In the genomic region with DNA sequence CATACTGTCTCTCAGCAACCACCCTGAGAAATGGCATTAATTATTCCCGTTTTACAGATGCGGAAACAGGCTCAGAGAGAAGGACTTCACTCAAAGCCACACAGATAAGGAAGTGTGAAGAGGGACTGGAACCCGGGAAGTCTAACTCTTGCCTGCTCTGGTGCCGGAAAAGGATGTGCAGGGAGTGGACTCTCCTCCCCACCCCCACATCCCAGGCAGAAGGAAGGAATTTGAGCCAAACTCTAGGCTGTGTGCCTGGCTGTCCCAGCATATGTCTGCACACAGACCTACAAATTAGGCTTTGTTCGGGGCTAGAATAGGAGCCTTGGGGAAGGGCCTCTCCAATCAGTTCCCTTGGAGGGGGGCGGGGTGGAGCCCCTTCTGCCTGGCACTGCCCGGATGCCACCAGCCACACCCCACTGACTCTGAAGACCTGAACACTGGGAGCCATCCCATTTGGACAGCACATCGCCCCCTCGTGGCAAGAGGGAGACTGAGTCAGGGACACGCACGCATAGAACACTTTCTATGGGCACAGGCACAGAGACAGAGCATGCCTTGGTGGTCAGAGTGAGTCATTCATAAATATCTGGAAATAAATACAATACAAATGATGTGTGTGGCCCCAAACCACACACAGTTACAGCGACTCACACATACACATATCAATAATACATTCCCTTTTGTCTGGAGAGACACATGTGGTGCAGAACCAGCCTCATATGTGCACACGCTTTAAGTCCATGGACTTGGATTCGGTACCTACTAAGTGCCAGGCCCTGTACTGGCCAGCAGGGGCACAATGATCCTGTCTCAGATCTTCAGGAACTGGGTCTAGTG, we compare ENCODE assay signal across 8 cellular contexts. TPM values are rescaled to one million over a fixed set of nuclear protein-coding genes. Genes with fewer than 3 reads are reported as not detected.
DNase-seq lines count a peak whose midpoint lies in the region; ATAC-seq and TF ChIP-seq lines count a peak whose summit lies in the region.

No MANE protein-coding gene starts in this region.

- H3K27me3 ChIP-seq in BJ (ENCODE audit: control insufficient read depth, insufficient read depth, low read length), result no peaks in the 10 kb centered on the region

- peaks cover 29% of the 10 kb centered on the region for H3K27me3 Mint-ChIP-seq in activated CD4-positive, alpha-beta memory T cell treated with anti-CD3 and anti-CD28 coated beads, Interleukin-2, amount 10 ng/mL, durations not matched to agents 7 days and 5 days
- H3K27me3 Mint-ChIP-seq in effector memory CD8-positive, alpha-beta T cell, result peaks cover 29 to 41% of the 10 kb centered on the region in 2 donors
- H3K27me3 Mint-ChIP-seq in mesothelial cell of epicardium (ENCODE audit: low read depth), result peaks cover 23% of the 10 kb centered on the region

- POLR2A ChIA-PET in BJ (lab: Charles Lee), result no interaction called here
- POLR2A ChIA-PET in activated CD4-positive, alpha-beta memory T cell treated with anti-CD3 and anti-CD28 coated beads, Interleukin-2, amount 10 ng/mL, durations not matched to agents 7 days and 5 days (lab: Charles Lee), result interaction anchor here (1.1 to 1.8 kb wide), 3 partner anchors 11 to 19 kb away, joined by 3 to 4 read pairs (median 4); a partner anchor contains a TSS

- H3K4me3 ChIP-seq in BJ (ENCODE audit: low read depth, low read length), result no peak overlapping the region

- H3K4me1 Mint-ChIP-seq in activated CD4-positive, alpha-beta memory T cell treated with anti-CD3 and anti-CD28 coated beads, Interleukin-2, amount 10 ng/mL, durations not matched to agents 7 days and 5 days, result peaks cover 20% of the 10 kb centered on the region
- H3K4me1 Mint-ChIP-seq in effector memory CD8-positive, alpha-beta T cell (ENCODE audit: low read depth in 2 of 2), result peaks cover 16 to 18% of the 10 kb centered on the region in 2 donors
- H3K4me1 Mint-ChIP-seq in mesothelial cell of epicardium, result peaks cover 24% of the 10 kb centered on the region

- TF ChIP-seq CTCF in BJ (IDR thresholded peaks at IDR 0.05; ENCODE audit: insufficient read depth, low read depth, low read length) (peak; percentile 77), mesothelial cell of epicardium (IDR thresholded peaks at IDR 0.05; ENCODE audit: unreplicated experiment) (peak; percentile 84)

- ATAC-seq in GM19023 (IDR thresholded peaks at IDR 0.05; ENCODE audit: unreplicated experiment) (peak; percentile 61), HG03442 (IDR thresholded peaks at IDR 0.05; ENCODE audit: unreplicated experiment) (peak; percentile 86)
- peak; percentile 90 for ATAC-seq in effector memory CD8-positive, alpha-beta T cell (replicated peaks)

- H3K36me3 Mint-ChIP-seq in activated CD4-positive, alpha-beta memory T cell treated with anti-CD3 and anti-CD28 coated beads, Interleukin-2, amount 10 ng/mL, durations not matched to agents 7 days and 5 days (ENCODE audit: low read depth), result no peaks in the 10 kb centered on the region
- peaks cover 6% of the 10 kb centered on the region for H3K36me3 Mint-ChIP-seq in effector memory CD8-positive, alpha-beta T cell (ENCODE audit: insufficient read depth)
- no peaks in the 10 kb centered on the region for H3K36me3 Mint-ChIP-seq in mesothelial cell of epicardium

- peaks cover 1% of the 10 kb centered on the region for H3K36me3 ChIP-seq in BJ (ENCODE audit: control insufficient read depth, insufficient read depth, low read length)

- no peaks in the 10 kb centered on the region for H3K9me3 Mint-ChIP-seq in activated CD4-positive, alpha-beta memory T cell treated with anti-CD3 and anti-CD28 coated beads, Interleukin-2, amount 10 ng/mL, durations not matched to agents 7 days and 5 days
- H3K9me3 Mint-ChIP-seq in effector memory CD8-positive, alpha-beta T cell, result no peaks in the 10 kb centered on the region
- H3K9me3 Mint-ChIP-seq in mesothelial cell of epicardium, result no peaks in the 10 kb centered on the region

- DNase-seq in BJ (ENCODE audit: low read depth) (peak; percentile 72), NCI-H82 treated with DMSO at 0.1 percent for 48 hours (lab: John Stamatoyannopoulos, UW; ENCODE audit: unreplicated experiment) (peak; percentile 61), mesothelial cell of epicardium (ENCODE audit: low spot score in 2 of 2, unreplicated experiment in 2 of 2) (peak; percentile 65 to 88)
- DNase-seq in activated CD4-positive, alpha-beta memory T cell treated with anti-CD3 and anti-CD28 coated beads, Interleukin-2, amount 10 ng/mL, durations not matched to agents 7 days and 5 days, result peak; percentile 79
- DNase-seq in effector memory CD8-positive, alpha-beta T cell, result peak; percentile 58 to 70 (median 65)
- DNase-seq in stimulated activated CD8-positive, alpha-beta memory T cell treated with anti-CD3 and anti-CD28 coated beads, Interleukin-4, amount 100 ng/mL, for 24 hours (ENCODE audit: low read depth), result peak; percentile 64

- CTCF ChIA-PET in BJ (lab: Yijun Ruan, JAX), result interaction anchor here (0.7 to 7.6 kb wide), 10 partner anchors 14 to 48 kb away, joined by 3 to 479 read pairs (median 4); a partner anchor contains a TSS
- CTCF ChIA-PET in activated CD4-positive, alpha-beta memory T cell treated with anti-CD3 and anti-CD28 coated beads, Interleukin-2, amount 10 ng/mL, durations not matched to agents 7 days and 5 days (lab: Charles Lee), result interaction anchor here (0.9 to 1.9 kb wide), 2 partner anchors 15 to 57 kb away, joined by 3 to 10 read pairs; no protein-coding TSS in a partner anchor

- H3K27ac Mint-ChIP-seq in activated CD4-positive, alpha-beta memory T cell treated with anti-CD3 and anti-CD28 coated beads, Interleukin-2, amount 10 ng/mL, durations not matched to agents 7 days and 5 days, result no peak overlapping the region
- peak overlapping the region in 1 of 2 donors; percentile 11 for H3K27ac Mint-ChIP-seq in effector memory CD8-positive, alpha-beta T cell
- H3K27ac Mint-ChIP-seq in mesothelial cell of epicardium, result peak overlapping the region; percentile 30

- no peak overlapping the region for H3K4me3 Mint-ChIP-seq in activated CD4-positive, alpha-beta memory T cell treated with anti-CD3 and anti-CD28 coated beads, Interleukin-2, amount 10 ng/mL, durations not matched to agents 7 days and 5 days
- H3K4me3 Mint-ChIP-seq in effector memory CD8-positive, alpha-beta T cell, result no peak overlapping the region
- H3K4me3 Mint-ChIP-seq in mesothelial cell of epicardium, result no peak overlapping the region

RNA-seq across cellular contexts. Expression of a gene that starts 13.1 kb away (rescaled TPM):
- 47.5 and 81.5 TPM in 2 replicates for polyA plus RNA-seq in BJ (2011; rRNA removed)
- polyA minus RNA-seq in BJ (2011; rRNA and poly(A)+ RNA removed), result 50.0 and 80.8 TPM in 2 replicates
- total RNA-seq in activated CD4-positive, alpha-beta memory T cell treated with anti-CD3 and anti-CD28 coated beads, Interleukin-2, amount 10 ng/mL, durations not matched to agents 7 days and 5 days, result 10 to 100 TPM; 17.3 to 18.5 TPM
- total RNA-seq in mesothelial cell of epicardium, result 107 to 111 TPM (median 110 TPM) in 3 replicates

RNA-seq across cellular contexts. Expression of a gene that starts 18.2 kb away (rescaled TPM):
- polyA plus RNA-seq in BJ (2011; rRNA removed), result 0.53 and 0.86 TPM in 2 replicates
- polyA minus RNA-seq in BJ (2011; rRNA and poly(A)+ RNA removed), result 0.26 and 0.57 TPM in 2 replicates
- total RNA-seq in activated CD4-positive, alpha-beta memory T cell treated with anti-CD3 and anti-CD28 coated beads, Interleukin-2, amount 10 ng/mL, durations not matched to agents 7 days and 5 days, result 1 to 10 TPM; 1.1 to 1.9 TPM
- total RNA-seq in mesothelial cell of epicardium, result 1.2 to 1.8 TPM (median 1.8 TPM) in 3 replicates

RNA-seq across cellular contexts. Expression of a gene that starts 18.3 kb away (rescaled TPM):
- polyA plus RNA-seq in BJ (2011; rRNA removed), result 100 and 125 TPM in 2 replicates
- polyA minus RNA-seq in BJ (2011; rRNA and poly(A)+ RNA removed), result 93.5 and 151 TPM in 2 replicates
- total RNA-seq in activated CD4-positive, alpha-beta memory T cell treated with anti-CD3 and anti-CD28 coated beads, Interleukin-2, amount 10 ng/mL, durations not matched to agents 7 days and 5 days, result 10 to 100 TPM; 91.4 to 95.0 TPM
- total RNA-seq in mesothelial cell of epicardium, result 14.8 to 17.4 TPM (median 17.1 TPM) in 3 replicates

RNA-seq across cellular contexts. Expression of a gene that starts 25.4 kb away (rescaled TPM):
- polyA plus RNA-seq in BJ (2011; rRNA removed), result 4.7 and 5.5 TPM in 2 replicates
- polyA minus RNA-seq in BJ (2011; rRNA and poly(A)+ RNA removed), result 4.6 and 5.9 TPM in 2 replicates
- total RNA-seq in activated CD4-positive, alpha-beta memory T cell treated with anti-CD3 and anti-CD28 coated beads, Interleukin-2, amount 10 ng/mL, durations not matched to agents 7 days and 5 days, result 1 to 10 TPM; 6.4 to 7.1 TPM
- 11.7 to 13.9 TPM (median 12.4 TPM) in 3 replicates for total RNA-seq in mesothelial cell of epicardium

RNA-seq across cellular contexts. Expression of a gene that starts 25.4 kb away (rescaled TPM):
- polyA plus RNA-seq in BJ (2011; rRNA removed), result 77.3 and 123 TPM in 2 replicates
- polyA minus RNA-seq in BJ (2011; rRNA and poly(A)+ RNA removed), result 18.6 and 22.8 TPM in 2 replicates
- total RNA-seq in activated CD4-positive, alpha-beta memory T cell treated with anti-CD3 and anti-CD28 coated beads, Interleukin-2, amount 10 ng/mL, durations not matched to agents 7 days and 5 days, result 10 to 100 TPM; 47.8 to 49.3 TPM
- 66.7 to 70.2 TPM (median 69.4 TPM) in 3 replicates for total RNA-seq in mesothelial cell of epicardium
